Comparison of ENCODE assay signal across 23 cellular contexts in the genomic region with DNA sequence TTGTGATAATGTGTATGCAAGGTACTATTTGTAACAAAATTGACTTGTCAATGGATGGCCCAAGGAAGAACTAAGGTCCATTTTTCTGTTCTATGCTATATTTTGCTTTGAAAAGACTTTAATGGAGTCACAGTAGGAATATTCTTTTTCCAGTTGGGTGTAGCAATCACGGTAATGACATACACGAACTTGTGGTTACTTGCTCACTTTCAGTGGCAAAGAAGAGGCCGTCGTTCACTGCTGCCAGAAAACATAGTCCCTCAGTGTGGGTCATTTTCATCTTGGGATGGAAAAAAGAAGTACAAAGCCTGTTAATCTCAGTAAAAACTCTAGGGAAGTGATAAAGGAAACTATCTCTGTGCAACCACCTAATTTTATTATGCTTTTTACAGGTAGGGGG. TPM values are rescaled to one million over a fixed set of nuclear protein-coding genes. Genes with fewer than 3 reads are reported as not detected.
DNase-seq lines count a peak whose midpoint lies in the region; ATAC-seq and TF ChIP-seq lines count a peak whose summit lies in the region.
"Had no signal": no experiment of that assay in that cellular context is flagged by ENCODE, and none has a peak within 500 bp of the region (broad histone marks: within the 10 kb centered on the region; RNA-seq: fewer than 3 reads in every experiment).

No MANE protein-coding gene starts in this region.

- H3K4me1 ChIP-seq in left ventricle myocardium inferior (peaks cover 49% of the 10 kb centered on the region), vagina (peaks cover 33% of the 10 kb centered on the region)

- no peaks in the 10 kb centered on the region for H3K9me3 ChIP-seq in left ventricle myocardium inferior (replicated peaks)
- no peaks in the 10 kb centered on the region for H3K9me3 ChIP-seq in vagina
- H3K9me3 ChIP-seq: ovary had no signal

- TF ChIP-seq CTCF in left ventricle myocardium inferior (IDR thresholded peaks at IDR 0.05; ENCODE audit: borderline replicate concordance): no peak
- no peak for TF ChIP-seq CTCF in epithelial cell of esophagus (IDR thresholded peaks at IDR 0.05; ENCODE audit: insufficient read depth, low read depth, low read length, missing control alignments)
- no peak for TF ChIP-seq CTCF in osteocyte (IDR thresholded peaks at IDR 0.05)
- TF ChIP-seq CTCF in vagina (IDR thresholded peaks at IDR 0.05): no peak

- H3K27ac Mint-ChIP-seq in osteocyte (ENCODE audit: unreplicated experiment): peak overlapping the region; percentile 10

- peaks cover 88% of the 10 kb centered on the region for H3K36me3 Mint-ChIP-seq in osteocyte (ENCODE audit: unreplicated experiment)

- no peaks in the 10 kb centered on the region for H3K27me3 Mint-ChIP-seq in osteocyte (ENCODE audit: unreplicated experiment)
- H3K27me3 Mint-ChIP-seq: naive B cell had no signal

- H3K4me3 ChIP-seq in left ventricle myocardium inferior (no peak overlapping the region), epithelial cell of esophagus (ENCODE audit: low read length) (no peak overlapping the region), vagina (no peak overlapping the region)
- H3K4me3 ChIP-seq: ovary, skin epidermis had no signal

- H3K4me3 Mint-ChIP-seq in osteocyte (ENCODE audit: unreplicated experiment): no peak overlapping the region
- H3K4me3 Mint-ChIP-seq: naive B cell had no signal

- DNase-seq in left ventricle myocardium inferior (no peak), cardiac septum (ENCODE audit: low spot score) (no peak), epithelial cell of esophagus (ENCODE audit: low read depth) (peak; percentile 47), osteocyte (ENCODE audit: extremely low spot score, unreplicated experiment) (no peak), vagina (ENCODE audit: extremely low spot score in 2 of 2) (no peak), left colon (no peak), DMS 273 treated with DMSO at 0.1 percent for 48 hours (lab: John Stamatoyannopoulos, UW) (no peak)
- DNase-seq: activated CD4-positive, alpha-beta T cell treated with anti-CD3 and anti-CD28 coated beads, Interleukin-2, amount 50 U/mL, for 48 hours; activated naive CD4-positive, alpha-beta T cell treated with Interleukin-2 at 50 U/mL for 16 hours; activated T-cell treated with anti-CD3 and anti-CD28 coated beads for 4 hours; aorta; DND-41; effector memory CD4-positive, alpha-beta T cell; naive B cell; NCI-H1436; NCI-H2227 treated with DMSO at 0.1 percent for 48 hours; NK-92 treated with Interleukin-12 subunit alpha and Interleukin-12 subunit beta, amount 100 ng/mL, for 24 hours; ovary; SHP77 treated with DMSO at 0.1 percent for 48 hours; stimulated activated CD4-positive, alpha-beta T cell treated with anti-CD3 and anti-CD28 coated beads, Interleukin-4, amount 100 ng/mL, for 4 hours; T-helper 1 cell had no signal

- intact Hi-C loops in left ventricle myocardium inferior (cut with micrococcal nuclease) (no loop called here), cardiac septum (cut with DNase I) (loop anchor here (5.0 kb wide), 2 partner anchors 44 to 111 kb away; no protein-coding TSS in a partner anchor), vagina (cut with DNase I) (loop anchor here (10.0 kb wide), 1 partner anchor 114 kb away; a partner anchor contains a TSS), left colon (cut with DNase I, micrococcal nuclease) (no loop called here)

- peaks cover 83% of the 10 kb centered on the region for H3K36me3 ChIP-seq in left ventricle myocardium inferior
- peaks cover 0 to 42% of the 10 kb centered on the region in 2 donors for H3K36me3 ChIP-seq in vagina
- H3K36me3 ChIP-seq: ovary had no signal

- H3K27me3 ChIP-seq in left ventricle myocardium inferior (ENCODE audit: low read depth) (no peaks in the 10 kb centered on the region), vagina (no peaks in the 10 kb centered on the region)
- H3K27me3 ChIP-seq: ovary had no signal

- H3K9me3 Mint-ChIP-seq in osteocyte (ENCODE audit: unreplicated experiment): no peaks in the 10 kb centered on the region
- H3K9me3 Mint-ChIP-seq: naive B cell had no signal

- ATAC-seq in left colon: no peak
- ATAC-seq in HG03378 (IDR thresholded peaks at IDR 0.05; ENCODE audit: unreplicated experiment): no peak

- no peak for TF ChIP-seq POLR2A in vagina (IDR thresholded peaks at IDR 0.05)

- H3K27ac ChIP-seq in left ventricle myocardium inferior (replicated peaks) (peak overlapping the region; percentile 73), vagina (peak overlapping the region; percentile 72)
- H3K27ac ChIP-seq: ovary had no signal

- peaks cover 27% of the 10 kb centered on the region for H3K4me1 Mint-ChIP-seq in osteocyte (ENCODE audit: unreplicated experiment)
- H3K4me1 Mint-ChIP-seq: naive B cell had no signal

RNA-seq across cellular contexts. Expression of a gene that starts 47.8 kb away (rescaled TPM):
- 1.2 TPM for total RNA-seq in left ventricle myocardium inferior
- total RNA-seq in cardiac septum: 0.40 TPM
- total RNA-seq in osteocyte: 3.5 and 3.6 TPM in 2 replicates
- 13.3 TPM for total RNA-seq in vagina
- 10 to 100 TPM; 30.7 to 55.0 TPM for total RNA-seq in left colon

Comparison
In these comparisons a context has a peak if more than half of its experiments do, and no peak if none do; other contexts are left out.
1. intact Hi-C loops: an anchor here in cardiac septum (5.0 kb wide) and vagina (10.0 kb wide); none called in left ventricle myocardium inferior and left colon.